In genomic region chr7:23530901-23531793, GRCh38 we compare ENCODE assay signal across 8 cellular contexts. TPM values are rescaled to one million over a fixed set of nuclear protein-coding genes. Genes with fewer than 3 reads are reported as not detected.
DNase-seq lines count a peak whose midpoint lies in the region; ATAC-seq and TF ChIP-seq lines count a peak whose summit lies in the region.

No MANE protein-coding gene starts in this region.

- peak overlapping the region; percentile 1 for H2BK12ac ChIP-seq in trophoblast cell (ENCODE audit: low read length)

- H3K4ac ChIP-seq in trophoblast cell (ENCODE audit: low read depth, low read length) = peak overlapping the region; percentile 100

- peak overlapping the region; percentile 82 to 98 for H3K4me3 ChIP-seq in SK-N-SH (ENCODE audit: low read depth in 2 of 2, low read length in 1 of 2)
- peak overlapping the region; percentile 36 to 97 (median 84) for H3K4me3 ChIP-seq in heart left ventricle
- peak overlapping the region; percentile 94 for H3K4me3 ChIP-seq in trophoblast cell (ENCODE audit: low read depth, low read length)
- H3K4me3 ChIP-seq in upper lobe of right lung = peak overlapping the region; percentile 75

- peak overlapping the region; percentile 88 for H4K91ac ChIP-seq in trophoblast cell (ENCODE audit: low read depth, low read length)

- H3K4me2 ChIP-seq in SK-N-SH = peak overlapping the region; percentile 81
- peak overlapping the region; percentile 68 for H3K4me2 ChIP-seq in trophoblast cell (ENCODE audit: low read length)

- TF ChIP-seq CTCF in SK-N-SH (IDR thresholded peaks at IDR 0.05) (no peak), heart left ventricle (IDR thresholded peaks at IDR 0.05) (no peak), upper lobe of right lung (IDR thresholded peaks at IDR 0.05) (no peak)

- H3K36me3 ChIP-seq in SK-N-SH (replicated peaks in 1 of 2; ENCODE audit: control insufficient read depth in 1 of 2, insufficient read depth in 2 of 2, low read length in 1 of 2) = peaks cover 8 to 15% of the 10 kb centered on the region in 2 experiments
- no peaks in the 10 kb centered on the region for H3K36me3 ChIP-seq in heart left ventricle
- H3K36me3 ChIP-seq in trophoblast cell (ENCODE audit: control insufficient read depth in 1 of 2, insufficient read depth in 2 of 2, low read length in 2 of 2) = no peaks in the 10 kb centered on the region
- no peaks in the 10 kb centered on the region for H3K36me3 ChIP-seq in upper lobe of right lung

- peak overlapping the region; percentile 96 for H3K14ac ChIP-seq in trophoblast cell (ENCODE audit: low read length)

- POLR2A ChIA-PET in SK-N-SH (lab: Yijun Ruan, JAX) = interaction anchor here (0.6 to 1.1 kb wide), 7 partner anchors 10 to 212 kb away, joined by 3 to 6 read pairs (median 4); no protein-coding TSS in a partner anchor

- CTCF ChIA-PET in SK-N-SH (lab: Yijun Ruan, JAX) = interaction anchor here (0.8 to 2.2 kb wide), 11 partner anchors 10 to 346 kb away, joined by 3 to 8 read pairs (median 4); no protein-coding TSS in a partner anchor

- H3K79me2 ChIP-seq in SK-N-SH (ENCODE audit: insufficient read depth) = peaks cover 56% of the 10 kb centered on the region
- H3K79me2 ChIP-seq in trophoblast cell (ENCODE audit: control insufficient read depth, insufficient read depth, low read length, poor library complexity) = peaks cover 20% of the 10 kb centered on the region

- no peak for TF ChIP-seq POLR2A in heart left ventricle (IDR thresholded peaks at IDR 0.05)

- WGBS in SK-N-SH (ENCODE audit: low lambda C conversion rate) = 2% methylated on average over 58 of the region's 58 CpGs
- WGBS in adipose tissue, 3 donors = 0 to 1% (median 0%) methylated on average over 55 to 58 of the region's 58 CpGs
- WGBS in heart left ventricle, 4 donors = 0 to 1% (median 0%) methylated on average over 56 to 58 of the region's 58 CpGs
- WGBS in trophoblast cell (ENCODE audit: extremely low coverage, insufficient coverage, insufficient read length) = no CpG with 5 or more reads among the region's 58 CpGs

- H3K9me2 ChIP-seq in SK-N-SH = no peaks in the 10 kb centered on the region

- H3K23ac ChIP-seq in trophoblast cell (ENCODE audit: low read length) = no peak overlapping the region

- H3K27ac ChIP-seq in SK-N-SH (ENCODE audit: low read depth in 2 of 2, low read length in 1 of 2) (peak overlapping the region; percentile 94 to 97), adipose tissue (ENCODE audit: low read depth, low read length) (peak overlapping the region; percentile 85), heart left ventricle (peak overlapping the region; percentile 83 to 99 (median 96)), trophoblast cell (ENCODE audit: low read depth, low read length) (peak overlapping the region; percentile 85), upper lobe of right lung (peak overlapping the region; percentile 99)

- peak overlapping the region; percentile 90 for H3K18ac ChIP-seq in trophoblast cell (ENCODE audit: low read length)

- peak overlapping the region; percentile 95 for H2BK120ac ChIP-seq in trophoblast cell (ENCODE audit: insufficient read depth, low read length, poor library complexity)

- no peak for TF ChIP-seq RAD21 in SK-N-SH (IDR thresholded peaks at IDR 0.05; ENCODE audit: low read length)

- intact Hi-C loops in heart left ventricle (cut with DNase I) = loop anchor here in 2 of 10 donors (5.0 to 10.0 kb wide), 2 partner anchors 234 to 236 kb away; partner anchors contain the start of gene MALSU1 (in 2 of the 2)
- intact Hi-C loops in upper lobe of right lung (cut with DNase I) = no loop called here

- H2AFZ ChIP-seq in SK-N-SH (ENCODE audit: low read depth) (peak overlapping the region; percentile 98; the same call in 1 of the 2 replicates), trophoblast cell (ENCODE audit: insufficient read depth, low read length, poor library complexity) (peak overlapping the region; percentile 42)

- ATAC-seq in GM21526 (IDR thresholded peaks at IDR 0.05; ENCODE audit: low FRiP score, unreplicated experiment) (peak; percentile 20), heart left ventricle (peak; percentile 73 to 79 (median 74)), upper lobe of right lung (peak; percentile 81)

- no peaks in the 10 kb centered on the region for H3K9me3 ChIP-seq in SK-N-SH
- no peaks in the 10 kb centered on the region for H3K9me3 ChIP-seq in heart left ventricle
- H3K9me3 ChIP-seq in trophoblast cell (ENCODE audit: insufficient read depth, low read depth, low read length) = no peaks in the 10 kb centered on the region
- H3K9me3 ChIP-seq in upper lobe of right lung = no peaks in the 10 kb centered on the region

- peaks cover 13% of the 10 kb centered on the region for H3K79me1 ChIP-seq in trophoblast cell (ENCODE audit: low read length)

- peak overlapping the region; percentile 83 for H4K8ac ChIP-seq in trophoblast cell (ENCODE audit: low read depth, low read length)

- no peaks in the 10 kb centered on the region for H3K27me3 ChIP-seq in SK-N-SH (ENCODE audit: insufficient read depth)
- H3K27me3 ChIP-seq in heart left ventricle = no peaks in the 10 kb centered on the region
- H3K27me3 ChIP-seq in trophoblast cell (ENCODE audit: insufficient read depth, low read length) = no peaks in the 10 kb centered on the region
- no peaks in the 10 kb centered on the region for H3K27me3 ChIP-seq in upper lobe of right lung

- peaks cover 11% of the 10 kb centered on the region for H3F3A ChIP-seq in SK-N-SH (replicated peaks; ENCODE audit: insufficient read depth)

- TF ChIP-seq EP300 in SK-N-SH (IDR thresholded peaks at IDR 0.05; ENCODE audit: borderline replicate concordance in 1 of 2, low read depth in 1 of 2, low read length in 1 of 2) = no peak

- DNase-seq in DMS79 (lab: John Stamatoyannopoulos, UW) (peak; percentile 34), HuH-7 (ENCODE audit: low spot score) (peak; percentile 36), SK-N-SH (peak; percentile 86), heart left ventricle (peak; percentile 54 to 67 (median 60)), trophoblast cell (peak; percentile 51 to 58), upper lobe of right lung (peak; percentile 77)

- H3K9ac ChIP-seq in SK-N-SH = peak overlapping the region; percentile 100
- H3K9ac ChIP-seq in trophoblast cell (ENCODE audit: low read length) = peak overlapping the region; percentile 100

- peaks cover 53% of the 10 kb centered on the region for H4K20me1 ChIP-seq in SK-N-SH (ENCODE audit: insufficient read depth)

- peak overlapping the region; percentile 87 for H2BK5ac ChIP-seq in trophoblast cell (ENCODE audit: low read depth, low read length, poor library complexity)

- H4K12ac ChIP-seq in trophoblast cell (ENCODE audit: low read depth, low read length) = peak overlapping the region; percentile 91

- H3K4me1 ChIP-seq in SK-N-SH (ENCODE audit: control insufficient read depth in 1 of 2, insufficient read depth in 2 of 2, low read depth in 1 of 2, low read length in 1 of 2) (peaks cover 8 to 14% of the 10 kb centered on the region in 2 experiments; a peak in 3 of 4 replicates), heart left ventricle (peaks cover 0 to 48% (median 42%) of the 10 kb centered on the region in 12 donors), trophoblast cell (ENCODE audit: control insufficient read depth in 1 of 2, insufficient read depth in 2 of 2, low read length in 2 of 2) (peaks cover 0 to 4% of the 10 kb centered on the region in 2 experiments), upper lobe of right lung (peaks cover 38% of the 10 kb centered on the region)

- peak overlapping the region; percentile 78 for H2AK5ac ChIP-seq in trophoblast cell (ENCODE audit: low read length)

TF ChIP-seq in SK-N-SH, 30 proteins besides CTCF, POLR2A, EP300 and RAD21 (continues in another document):
- TF ChIP-seq ELF1 (IDR thresholded peaks at IDR 0.05) (no peak), RCOR1 (IDR thresholded peaks at IDR 0.05; ENCODE audit: low read length) (no peak), RFX5 (IDR thresholded peaks at IDR 0.05; ENCODE audit: low read length) (no peak), YY1 (IDR thresholded peaks at IDR 0.05; ENCODE audit: low read depth) (no peak), RXRA (IDR thresholded peaks at IDR 0.05; ENCODE audit: borderline replicate concordance, low read depth) (no peak), PBX3 (IDR thresholded peaks at IDR 0.05) (no peak; the same call in 1 of the 2 replicates), TEAD4 (IDR thresholded peaks at IDR 0.05; ENCODE audit: borderline replicate concordance, insufficient read depth) (0 out of 2 replicates have a peak, but pooled peaks have one; percentile 35), GABPA (IDR thresholded peaks at IDR 0.05; ENCODE audit: low read depth) (no peak), TCF12 (IDR thresholded peaks at IDR 0.05) (0 out of 2 replicates have a peak, but pooled peaks have one; percentile 13)

RNA-seq across cellular contexts. Expression of gene TRA2A, which starts 0.6 kb away (rescaled TPM):
- polyA plus RNA-seq in SK-N-SH (2012; rRNA removed) = 62.1 and 84.6 TPM in 2 replicates
- 56.4 and 65.5 TPM in 2 replicates for polyA plus RNA-seq in SK-N-SH (2012; cell fraction: cytosol; rRNA removed)
- 74.5 and 151 TPM in 2 replicates for polyA plus RNA-seq in SK-N-SH (2012; cell fraction: nucleus; rRNA removed)
- polyA plus RNA-seq in adipose tissue = 10 to 100 TPM; 19.4 to 65.8 (median 37.2) TPM
- total RNA-seq in heart left ventricle = 10 to 100 TPM; 13.2 to 55.7 (median 30.6) TPM
- polyA plus RNA-seq in heart left ventricle = 10 to 100 TPM; 32.5 to 37.6 TPM
- polyA plus RNA-seq in trophoblast cell (2013) = 66.4 and 67.4 TPM in 2 replicates
- 71.6 TPM for total RNA-seq in upper lobe of right lung

Comparison
In these comparisons a context has a peak if more than half of its experiments do, and no peak if none do; other contexts are left out.
1. Peak in every context shown above with its lines: DNase-seq, ATAC-seq, H3K4me3 ChIP-seq and H3K27ac ChIP-seq.
2. DNase-seq: peak in every context shown above with its lines; median percentile 86 in SK-N-SH; 77 in upper lobe of right lung; 60 in heart left ventricle; 54 in trophoblast cell; 36 in HuH-7; 34 in DMS79.
3. ATAC-seq: peak in every context shown above with its lines; median percentile 81 in upper lobe of right lung; 74 in heart left ventricle; 20 in GM21526.